27 cellular contexts compared by ENCODE assay signal in the genomic region with DNA sequence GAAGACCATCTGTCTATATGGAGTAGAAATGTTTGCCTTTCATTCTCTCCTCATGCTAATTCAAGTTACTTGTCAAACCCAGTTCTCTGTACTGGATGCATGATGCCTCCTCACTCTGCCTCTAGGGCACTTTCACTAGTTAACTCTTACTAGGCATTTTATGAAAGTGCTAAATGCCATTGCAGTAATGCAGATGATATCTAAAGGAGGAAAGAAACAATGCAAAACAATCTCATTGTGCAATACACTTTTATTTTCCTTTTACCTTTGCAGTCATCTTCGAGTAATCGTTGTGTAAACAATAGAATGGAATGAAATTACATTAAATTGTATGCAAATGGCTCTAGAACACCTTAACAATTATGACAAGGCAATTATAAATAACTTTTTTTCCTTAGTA.
"Had no signal": no experiment of that assay in that cellular context is flagged by ENCODE, and none has a peak within 500 bp of the region (broad histone marks: within the 10 kb centered on the region; RNA-seq: fewer than 3 reads in every experiment).

No MANE protein-coding gene starts in this region.

- H3K9me3 ChIP-seq: left lung, right atrium auricular region, sigmoid colon, stomach, thyroid gland, vagina had no signal

- H3K4me3 ChIP-seq: coronary artery, hepatocyte, left lung, neural progenitor cell, right atrium auricular region, sigmoid colon, stomach, thyroid gland, vagina had no signal

- H3K36me3 Mint-ChIP-seq: stimulated activated effector memory CD8-positive, alpha-beta T cell treated with anti-CD3 and anti-CD28 coated beads, Interleukin-12 subunit alpha, Interleukin-12 subunit beta, amount 100 ng/mL, for 72 hours had no signal

- H3K4me2 ChIP-seq: hepatocyte, neural progenitor cell had no signal

- H3K27ac Mint-ChIP-seq: naive thymus-derived CD4-positive, alpha-beta T cell; nephron; neural progenitor cell; progenitor cell of endocrine pancreas; stimulated activated effector memory CD8-positive, alpha-beta T cell treated with anti-CD3 and anti-CD28 coated beads, Interleukin-12 subunit alpha, Interleukin-12 subunit beta, amount 100 ng/mL, for 72 hours had no signal

- H3K4me1 Mint-ChIP-seq: naive thymus-derived CD4-positive, alpha-beta T cell; neural progenitor cell; stimulated activated effector memory CD8-positive, alpha-beta T cell treated with anti-CD3 and anti-CD28 coated beads, Interleukin-12 subunit alpha, Interleukin-12 subunit beta, amount 100 ng/mL, for 72 hours had no signal

- H3K27ac ChIP-seq: coronary artery, hepatocyte, left lung, neural progenitor cell, parathyroid adenoma, right atrium auricular region, sigmoid colon, stomach, thyroid gland, vagina had no signal

- H3K4me3 Mint-ChIP-seq: naive thymus-derived CD4-positive, alpha-beta T cell; nephron; neural progenitor cell; stimulated activated effector memory CD8-positive, alpha-beta T cell treated with anti-CD3 and anti-CD28 coated beads, Interleukin-12 subunit alpha, Interleukin-12 subunit beta, amount 100 ng/mL, for 72 hours had no signal

- H3K79me2 ChIP-seq: hepatocyte, parathyroid adenoma had no signal

- H3K9me3 Mint-ChIP-seq: neural progenitor cell had no signal

- H3K27me3 ChIP-seq: hepatocyte, left lung, neural progenitor cell, right atrium auricular region, sigmoid colon, stomach, thyroid gland, vagina had no signal

- H3K36me3 ChIP-seq: left lung, neural progenitor cell, right atrium auricular region, sigmoid colon, thyroid gland, vagina had no signal

- H2AFZ ChIP-seq: hepatocyte, neural progenitor cell, parathyroid adenoma had no signal

- H3K9ac ChIP-seq: neural progenitor cell, parathyroid adenoma had no signal

- H3K4me1 ChIP-seq: left lung, parathyroid adenoma, right atrium auricular region, sigmoid colon, stomach, thyroid gland, vagina had no signal

- ATAC-seq: left cardiac atrium; left lung; naive thymus-derived CD4-positive, alpha-beta T cell; stimulated activated effector memory CD8-positive, alpha-beta T cell treated with anti-CD3 and anti-CD28 coated beads, Interleukin-12 subunit alpha, Interleukin-12 subunit beta, amount 100 ng/mL, for 72 hours had no signal

- FAIRE-seq: endothelial cell of umbilical vein, frontal cortex, islet of Langerhans had no signal

- DNase-seq: dermis blood vessel endothelial cell; effector memory CD4-positive, alpha-beta T cell; head of caudate nucleus; left cardiac atrium; left lung; mesenchymal stem cell; midbrain; naive thymus-derived CD4-positive, alpha-beta T cell; sigmoid colon; stimulated activated CD4-positive, alpha-beta T cell treated with anti-CD3 and anti-CD28 coated beads, Interleukin-2, amount 100 ng/mL, for 24 hours; stimulated activated CD4-positive, alpha-beta T cell treated with anti-CD3 and anti-CD28 coated beads, Interleukin-4, amount 100 ng/mL, for 24 hours; stimulated activated naive CD4-positive, alpha-beta T cell treated with Interleukin-2 at 50 U/mL for 16 hours; stomach; thyroid gland; trophoblast cell had no signal

- H3K27me3 Mint-ChIP-seq: naive thymus-derived CD4-positive, alpha-beta T cell; progenitor cell of endocrine pancreas had no signal
